ENCODE assay signal across 1 cellular context in genomic region chr19:40090256-40091204, GRCh38.
TF ChIP-seq lines count a peak whose summit lies in the region.

Gene ZNF780A (minus strand): TSS chr19:40090943. CDS start chr19:40084753, 6,190 bp downstream.

TF ChIP-seq in K562, 482 proteins besides CTCF, POLR2A, EP300 and RAD21 (continued from another document and continues in another):
- TF ChIP-seq ZNF511 (CRISPR knock-in tag; IDR thresholded peaks at IDR 0.05), result no peak
- TF ChIP-seq ATF7 (IDR thresholded peaks at IDR 0.05), result peak; percentile 90
- TF ChIP-seq ZNF436 (CRISPR knock-in tag; IDR thresholded peaks at IDR 0.05), result no peak
- TF ChIP-seq FOXK1 (CRISPR knock-in tag; IDR thresholded peaks at IDR 0.05; ENCODE audit: borderline replicate concordance), result 0 out of 2 replicates have a peak, but pooled peaks have one; percentile 77
- no peak for TF ChIP-seq ZFP1 (CRISPR knock-in tag; IDR thresholded peaks at IDR 0.05)
- TF ChIP-seq ZNF316 (IDR thresholded peaks at IDR 0.05), result 0 out of 2 replicates have a peak, but pooled peaks have one; percentile 11
- TF ChIP-seq, protein P1, sequence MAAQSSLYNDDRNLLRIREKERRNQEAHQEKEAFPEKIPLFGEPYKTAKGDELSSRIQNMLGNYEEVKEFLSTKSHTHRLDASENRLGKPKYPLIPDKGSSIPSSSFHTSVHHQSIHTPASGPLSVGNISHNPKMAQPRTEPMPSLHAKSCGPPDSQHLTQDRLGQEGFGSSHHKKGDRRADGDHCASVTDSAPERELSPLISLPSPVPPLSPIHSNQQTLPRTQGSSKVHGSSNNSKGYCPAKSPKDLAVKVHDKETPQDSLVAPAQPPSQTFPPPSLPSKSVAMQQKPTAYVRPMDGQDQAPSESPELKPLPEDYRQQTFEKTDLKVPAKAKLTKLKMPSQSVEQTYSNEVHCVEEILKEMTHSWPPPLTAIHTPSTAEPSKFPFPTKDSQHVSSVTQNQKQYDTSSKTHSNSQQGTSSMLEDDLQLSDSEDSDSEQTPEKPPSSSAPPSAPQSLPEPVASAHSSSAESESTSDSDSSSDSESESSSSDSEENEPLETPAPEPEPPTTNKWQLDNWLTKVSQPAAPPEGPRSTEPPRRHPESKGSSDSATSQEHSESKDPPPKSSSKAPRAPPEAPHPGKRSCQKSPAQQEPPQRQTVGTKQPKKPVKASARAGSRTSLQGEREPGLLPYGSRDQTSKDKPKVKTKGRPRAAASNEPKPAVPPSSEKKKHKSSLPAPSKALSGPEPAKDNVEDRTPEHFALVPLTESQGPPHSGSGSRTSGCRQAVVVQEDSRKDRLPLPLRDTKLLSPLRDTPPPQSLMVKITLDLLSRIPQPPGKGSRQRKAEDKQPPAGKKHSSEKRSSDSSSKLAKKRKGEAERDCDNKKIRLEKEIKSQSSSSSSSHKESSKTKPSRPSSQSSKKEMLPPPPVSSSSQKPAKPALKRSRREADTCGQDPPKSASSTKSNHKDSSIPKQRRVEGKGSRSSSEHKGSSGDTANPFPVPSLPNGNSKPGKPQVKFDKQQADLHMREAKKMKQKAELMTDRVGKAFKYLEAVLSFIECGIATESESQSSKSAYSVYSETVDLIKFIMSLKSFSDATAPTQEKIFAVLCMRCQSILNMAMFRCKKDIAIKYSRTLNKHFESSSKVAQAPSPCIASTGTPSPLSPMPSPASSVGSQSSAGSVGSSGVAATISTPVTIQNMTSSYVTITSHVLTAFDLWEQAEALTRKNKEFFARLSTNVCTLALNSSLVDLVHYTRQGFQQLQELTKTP (IDR thresholded peaks at IDR 0.05; ENCODE audit: low read depth in 1 of 2, partially characterized antibody in 2 of 2), result peak; percentile 77 to 85
- TF ChIP-seq BRD9 (IDR thresholded peaks at IDR 0.05; ENCODE audit: low read depth, partially characterized antibody), result peak; percentile 54
- no peak for TF ChIP-seq SLC30A9 (CRISPR knock-in tag; IDR thresholded peaks at IDR 0.05)
- TF ChIP-seq NFRKB (IDR thresholded peaks at IDR 0.05; ENCODE audit: low read depth), result no peak
- no peak for TF ChIP-seq MTA2 (IDR thresholded peaks at IDR 0.05; ENCODE audit: low read depth)
- TF ChIP-seq ATF1 (CRISPR knock-in tag; IDR thresholded peaks at IDR 0.05), result no peak
- TF ChIP-seq ATF1 (tag; IDR thresholded peaks at IDR 0.05), result peak; percentile 95
- TF ChIP-seq ZNF12 (CRISPR knock-in tag; IDR thresholded peaks at IDR 0.05), result no peak
- TF ChIP-seq NCOA6 (IDR thresholded peaks at IDR 0.05), result peak; percentile 86
- no peak for TF ChIP-seq EGR1 (conservative IDR thresholded peaks at IDR 0.05)
- TF ChIP-seq TRIM28 (IDR thresholded peaks at IDR 0.05), result no peak
- no peak for TF ChIP-seq ZNF263 (CRISPR knock-in tag; IDR thresholded peaks at IDR 0.05; ENCODE audit: borderline replicate concordance)
- TF ChIP-seq TCF3 (CRISPR knock-in tag; IDR thresholded peaks at IDR 0.05), result no peak
- 0 out of 2 replicates have a peak, but pooled peaks have one; percentile 50 for TF ChIP-seq SIN3B (IDR thresholded peaks at IDR 0.05; ENCODE audit: low read depth)
- TF ChIP-seq ZSCAN29 (IDR thresholded peaks at IDR 0.05), result 0 out of 2 replicates have a peak, but pooled peaks have one; percentile 37
- TF ChIP-seq HMBOX1 (IDR thresholded peaks at IDR 0.05), result no peak
- TF ChIP-seq ZNF77 (CRISPR knock-in tag; IDR thresholded peaks at IDR 0.05), result no peak
- peak; percentile 93 for TF ChIP-seq RBFOX2 (IDR thresholded peaks at IDR 0.05; ENCODE audit: low read depth, low read length)
- TF ChIP-seq ZBTB40 (IDR thresholded peaks at IDR 0.05), result peak; percentile 86
- no peak for TF ChIP-seq ZBTB40 (CRISPR knock-in tag; IDR thresholded peaks at IDR 0.05)
- TF ChIP-seq, protein P2, sequence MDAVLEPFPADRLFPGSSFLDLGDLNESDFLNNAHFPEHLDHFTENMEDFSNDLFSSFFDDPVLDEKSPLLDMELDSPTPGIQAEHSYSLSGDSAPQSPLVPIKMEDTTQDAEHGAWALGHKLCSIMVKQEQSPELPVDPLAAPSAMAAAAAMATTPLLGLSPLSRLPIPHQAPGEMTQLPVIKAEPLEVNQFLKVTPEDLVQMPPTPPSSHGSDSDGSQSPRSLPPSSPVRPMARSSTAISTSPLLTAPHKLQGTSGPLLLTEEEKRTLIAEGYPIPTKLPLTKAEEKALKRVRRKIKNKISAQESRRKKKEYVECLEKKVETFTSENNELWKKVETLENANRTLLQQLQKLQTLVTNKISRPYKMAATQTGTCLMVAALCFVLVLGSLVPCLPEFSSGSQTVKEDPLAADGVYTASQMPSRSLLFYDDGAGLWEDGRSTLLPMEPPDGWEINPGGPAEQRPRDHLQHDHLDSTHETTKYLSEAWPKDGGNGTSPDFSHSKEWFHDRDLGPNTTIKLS (IDR thresholded peaks at IDR 0.05; ENCODE audit: borderline replicate concordance, low read depth), result peak; percentile 90; the same call in 1 of the 2 replicates
- TF ChIP-seq EHMT2 (IDR thresholded peaks at IDR 0.05), result 0 out of 2 replicates have a peak, but pooled peaks have one; percentile 20
- peak in 1 of 2 experiments; percentile 74; a peak in 1 of 4 replicates for TF ChIP-seq SRF (CRISPR knock-in tag; IDR thresholded peaks at IDR 0.05)
- no peak for TF ChIP-seq ZNF57 (CRISPR knock-in tag; IDR thresholded peaks at IDR 0.05)
- TF ChIP-seq, protein P3, sequence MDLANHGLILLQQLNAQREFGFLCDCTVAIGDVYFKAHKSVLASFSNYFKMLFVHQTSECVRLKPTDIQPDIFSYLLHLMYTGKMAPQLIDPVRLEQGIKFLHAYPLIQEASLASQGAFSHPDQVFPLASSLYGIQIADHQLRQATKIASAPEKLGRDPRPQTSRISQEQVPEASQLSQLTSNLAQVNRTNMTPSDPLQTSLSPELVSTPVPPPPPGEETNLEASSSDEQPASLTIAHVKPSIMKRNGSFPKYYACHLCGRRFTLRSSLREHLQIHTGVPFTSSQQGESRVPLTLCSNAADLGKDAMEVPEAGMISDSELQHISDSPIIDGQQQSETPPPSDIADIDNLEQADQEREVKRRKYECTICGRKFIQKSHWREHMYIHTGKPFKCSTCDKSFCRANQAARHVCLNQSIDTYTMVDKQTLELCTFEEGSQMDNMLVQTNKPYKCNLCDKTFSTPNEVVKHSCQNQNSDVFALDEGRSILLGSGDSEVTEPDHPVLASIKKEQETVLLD (IDR thresholded peaks at IDR 0.05), result 0 out of 2 replicates have a peak, but pooled peaks have one; percentile 40
- no peak for TF ChIP-seq IRF2 (CRISPR knock-in tag; IDR thresholded peaks at IDR 0.05)
- peak; percentile 64 for TF ChIP-seq L3MBTL2 (IDR thresholded peaks at IDR 0.05)
- no peak for TF ChIP-seq CHCHD3 (CRISPR knock-in tag; IDR thresholded peaks at IDR 0.05)
- no peak for TF ChIP-seq HDGF (IDR thresholded peaks at IDR 0.05)
- no peak for TF ChIP-seq SFPQ (IDR thresholded peaks at IDR 0.05; ENCODE audit: low read depth, low read length)
- peak; percentile 62 for TF ChIP-seq SAP30 (IDR thresholded peaks at IDR 0.05; ENCODE audit: borderline replicate concordance, insufficient read depth, low read depth, low read length, poor library complexity, severe bottlenecking)
- peak; percentile 47 for TF ChIP-seq MEIS2 (IDR thresholded peaks at IDR 0.05; ENCODE audit: partially characterized antibody)
- no peak for TF ChIP-seq ZNF253 (CRISPR knock-in tag; conservative IDR thresholded peaks at IDR 0.05)
- TF ChIP-seq PHB (CRISPR knock-in tag; IDR thresholded peaks at IDR 0.05), result no peak
